1 cellular context compared by ENCODE assay signal in genomic region chr16:46607529-46607928, GRCh38.
TF ChIP-seq lines count a peak whose summit lies in the region.

No MANE protein-coding gene starts in this region.

TF ChIP-seq in GM12878, 131 proteins besides CTCF, POLR2A, EP300 and RAD21 (continued from another document):
- no peak for TF ChIP-seq ZBTB40 (IDR thresholded peaks at IDR 0.05; ENCODE audit: borderline replicate concordance)
- TF ChIP-seq TARDBP (IDR thresholded peaks at IDR 0.05; ENCODE audit: borderline replicate concordance), result no peak
- TF ChIP-seq DPF2 (IDR thresholded peaks at IDR 0.05), result no peak
